ENCODE assay signal across 8 cellular contexts in genomic region chr17:81097943-81098308, GRCh38.
DNase-seq lines count a peak whose midpoint lies in the region; ATAC-seq and TF ChIP-seq lines count a peak whose summit lies in the region.

No MANE protein-coding gene starts in this region.

- peak overlapping the region in 2 of 3 experiments; percentile 19 to 86 for H3K27ac Mint-ChIP-seq in nephron

- H3K4me1 Mint-ChIP-seq in nephron: peaks cover 38% of the 10 kb centered on the region

- no peak for TF ChIP-seq CTCF in nephron (IDR thresholded peaks at IDR 0.05; ENCODE audit: unreplicated experiment in 3 of 3)

- H3K9me3 Mint-ChIP-seq in nephron: no peaks in the 10 kb centered on the region

- H3K4me3 Mint-ChIP-seq in nephron: no peak overlapping the region

- DNase-seq in AG08396 (ENCODE audit: low spot score) (peak; percentile 55), LHCN-M2 (ENCODE audit: low read depth) (peak; percentile 61), caudate nucleus (lab: John Stamatoyannopoulos, UW) (peak in 1 of 61 donors; percentile 41), globus pallidus (ENCODE audit: low spot score) (no peak), NCI-H82 treated with DMSO at 0.1 percent for 48 hours (lab: John Stamatoyannopoulos, UW; ENCODE audit: unreplicated experiment) (no peak)

- peak overlapping the region; percentile 95 for H3K27ac ChIP-seq in caudate nucleus (ENCODE audit: low read depth, low read length)

- H3K27me3 Mint-ChIP-seq in nephron (ENCODE audit: low read depth): no peaks in the 10 kb centered on the region

- ATAC-seq in HG03280 (IDR thresholded peaks at IDR 0.05; ENCODE audit: unreplicated experiment) (no peak), GM21528 (IDR thresholded peaks at IDR 0.05; ENCODE audit: low FRiP score, unreplicated experiment) (no peak)

- no peaks in the 10 kb centered on the region for H3K36me3 Mint-ChIP-seq in nephron (ENCODE audit: low read depth)

Comparison
In these comparisons a context has a peak if more than half of its experiments do, and no peak if none do; other contexts are left out.
1. DNase-seq: peak in AG08396 (single experiment) and LHCN-M2 (single experiment); none in globus pallidus (single experiment) and NCI-H82 treated with DMSO at 0.1 percent for 48 hours (single experiment).